Comparison of ENCODE assay signal across 8 cellular contexts in genomic region chr19:5903054-5903501, GRCh38. TPM values are rescaled to one million over a fixed set of nuclear protein-coding genes. Genes with fewer than 3 reads are reported as not detected.
A peak's percentile ranks its signal among the peaks of the same experiment; 100 is the strongest.
DNase-seq lines count a peak whose midpoint lies in the region; ATAC-seq and TF ChIP-seq lines count a peak whose summit lies in the region.

No MANE protein-coding gene starts in this region.

- peak overlapping the region; percentile 73 to 89 for H3K27ac ChIP-seq in testis

- no peak for TF ChIP-seq CTCF in testis (IDR thresholded peaks at IDR 0.05)

- H3K4me3 ChIP-seq in testis: peak overlapping the region; percentile 95 to 97

- peaks cover 15% of the 10 kb centered on the region for H3K4me1 ChIP-seq in testis

- intact Hi-C loops in testis (cut with DNase I; ENCODE audit: low total_unique reads): loop anchor here (10.0 kb wide), 1 partner anchor 118 kb away; the partner anchor contains the start of gene PRR22
- intact Hi-C loops in left colon (cut with DNase I, micrococcal nuclease): no loop called here

- 2 to 4% methylated on average over 8 to 12 of the region's 12 CpGs for WGBS in testis, 2 donors

- no peaks in the 10 kb centered on the region for H3K36me3 ChIP-seq in testis (ENCODE audit: low read depth, missing control alignments)

- no peaks in the 10 kb centered on the region for H3K9me3 ChIP-seq in testis

- TF ChIP-seq POLR2A in testis (IDR thresholded peaks at IDR 0.05): no peak

- H3K27me3 ChIP-seq in testis: no peaks in the 10 kb centered on the region

- DNase-seq in AG08396 (ENCODE audit: low spot score) (peak; percentile 58), HS-5 (ENCODE audit: low read depth) (peak; percentile 19), amniotic epithelial cell (ENCODE audit: low read depth) (peak; percentile 48), kidney tubule cell (ENCODE audit: low spot score) (peak; percentile 36), testis (no peak), cerebellar nuclear complex (lab: John Stamatoyannopoulos, UW) (no peak), left colon (no peak), NCI-H774 (lab: John Stamatoyannopoulos, UW) (no peak)

- no peak for ATAC-seq in left colon

RNA-seq across cellular contexts. Expression of gene NDUFA11, which starts 0.5 kb away (rescaled TPM):
- total RNA-seq in testis: 100 to 1,000 TPM; 167 to 194 TPM
- polyA plus RNA-seq in testis (ENCODE audit: insufficient read depth, low read depth, low replicate concordance): 170 TPM
- 100 to 1,000 TPM; 175 to 187 TPM for total RNA-seq in left colon

RNA-seq across cellular contexts. Expression of gene VMAC, which starts 1.6 kb away (rescaled TPM):
- total RNA-seq in testis (1 to 10 TPM; 7.4 to 7.7 TPM), left colon (1 to 10 TPM; 6.0 to 6.3 TPM)
- 3.4 TPM for polyA plus RNA-seq in testis (ENCODE audit: insufficient read depth, low read depth, low replicate concordance)

RNA-seq across cellular contexts. Expression of gene CAPS, which starts 11.0 kb away (rescaled TPM):
- 10 to 100 TPM in 1 of 2 donors, 1 to 10 TPM in 1; 9.4 to 13.9 TPM for total RNA-seq in testis
- 20.9 TPM for polyA plus RNA-seq in testis (ENCODE audit: insufficient read depth, low read depth, low replicate concordance)
- 10 to 100 TPM; 14.3 to 18.6 TPM for total RNA-seq in left colon

RNA-seq across cellular contexts. Expression of gene FUT5, which starts 32.7 kb away (rescaled TPM):
- total RNA-seq in testis: 1 to 10 TPM in 1 of 2 donors, under 1 TPM in 1; 0.87 to 1.1 TPM
- polyA plus RNA-seq in testis (ENCODE audit: insufficient read depth, low read depth, low replicate concordance): 0.20 TPM
- total RNA-seq in left colon: not detected

RNA-seq across cellular contexts. Expression of gene FUT3, which starts 51.8 kb away (rescaled TPM):
- 1 to 10 TPM; 1.1 to 4.4 TPM for total RNA-seq in testis
- 3.5 TPM for polyA plus RNA-seq in testis (ENCODE audit: insufficient read depth, low read depth, low replicate concordance)
- 100 to 1,000 TPM; 224 to 253 TPM for total RNA-seq in left colon

Comparison
In these comparisons a context has a peak if more than half of its experiments do, and no peak if none do; other contexts are left out.
1. DNase-seq: peak in AG08396 (single experiment), HS-5 (single experiment), amniotic epithelial cell (single experiment) and kidney tubule cell (single experiment); none in testis (single experiment), cerebellar nuclear complex (0 of 2), left colon (0 of 2) and NCI-H774 (single experiment).